ENCODE assay signal across 2 cellular contexts in genomic region chr1:11594625-11595024, GRCh38.
A peak's percentile ranks its signal among the peaks of the same experiment; 100 is the strongest.
TF ChIP-seq lines count a peak whose summit lies in the region.

No MANE protein-coding gene starts in this region.

TF ChIP-seq in HCT116, 20 proteins besides CTCF, POLR2A, EP300 and RAD21:
- TF ChIP-seq ZBTB33 (IDR thresholded peaks at IDR 0.05; ENCODE audit: extremely low read depth, insufficient replicate concordance, low read length), result no peak
- TF ChIP-seq EZH2 (IDR thresholded peaks at IDR 0.05), result no peak
- TF ChIP-seq JUND (IDR thresholded peaks at IDR 0.05), result no peak
- no peak for TF ChIP-seq YY1 (IDR thresholded peaks at IDR 0.05; ENCODE audit: extremely low read depth, insufficient replicate concordance, low read depth, low read length)
- TF ChIP-seq, protein P1, sequence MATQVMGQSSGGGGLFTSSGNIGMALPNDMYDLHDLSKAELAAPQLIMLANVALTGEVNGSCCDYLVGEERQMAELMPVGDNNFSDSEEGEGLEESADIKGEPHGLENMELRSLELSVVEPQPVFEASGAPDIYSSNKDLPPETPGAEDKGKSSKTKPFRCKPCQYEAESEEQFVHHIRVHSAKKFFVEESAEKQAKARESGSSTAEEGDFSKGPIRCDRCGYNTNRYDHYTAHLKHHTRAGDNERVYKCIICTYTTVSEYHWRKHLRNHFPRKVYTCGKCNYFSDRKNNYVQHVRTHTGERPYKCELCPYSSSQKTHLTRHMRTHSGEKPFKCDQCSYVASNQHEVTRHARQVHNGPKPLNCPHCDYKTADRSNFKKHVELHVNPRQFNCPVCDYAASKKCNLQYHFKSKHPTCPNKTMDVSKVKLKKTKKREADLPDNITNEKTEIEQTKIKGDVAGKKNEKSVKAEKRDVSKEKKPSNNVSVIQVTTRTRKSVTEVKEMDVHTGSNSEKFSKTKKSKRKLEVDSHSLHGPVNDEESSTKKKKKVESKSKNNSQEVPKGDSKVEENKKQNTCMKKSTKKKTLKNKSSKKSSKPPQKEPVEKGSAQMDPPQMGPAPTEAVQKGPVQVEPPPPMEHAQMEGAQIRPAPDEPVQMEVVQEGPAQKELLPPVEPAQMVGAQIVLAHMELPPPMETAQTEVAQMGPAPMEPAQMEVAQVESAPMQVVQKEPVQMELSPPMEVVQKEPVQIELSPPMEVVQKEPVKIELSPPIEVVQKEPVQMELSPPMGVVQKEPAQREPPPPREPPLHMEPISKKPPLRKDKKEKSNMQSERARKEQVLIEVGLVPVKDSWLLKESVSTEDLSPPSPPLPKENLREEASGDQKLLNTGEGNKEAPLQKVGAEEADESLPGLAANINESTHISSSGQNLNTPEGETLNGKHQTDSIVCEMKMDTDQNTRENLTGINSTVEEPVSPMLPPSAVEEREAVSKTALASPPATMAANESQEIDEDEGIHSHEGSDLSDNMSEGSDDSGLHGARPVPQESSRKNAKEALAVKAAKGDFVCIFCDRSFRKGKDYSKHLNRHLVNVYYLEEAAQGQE (IDR thresholded peaks at IDR 0.05; ENCODE audit: low read depth), result no peak
- TF ChIP-seq EZH2phosphoT487 (IDR thresholded peaks at IDR 0.05; ENCODE audit: borderline replicate concordance), result no peak
- no peak for TF ChIP-seq TCF7L2 (IDR thresholded peaks at IDR 0.05; ENCODE audit: borderline replicate concordance, extremely low read depth, insufficient read depth, insufficient read length)
- TF ChIP-seq ZFX (IDR thresholded peaks at IDR 0.05), result no peak
- TF ChIP-seq, protein P2, sequence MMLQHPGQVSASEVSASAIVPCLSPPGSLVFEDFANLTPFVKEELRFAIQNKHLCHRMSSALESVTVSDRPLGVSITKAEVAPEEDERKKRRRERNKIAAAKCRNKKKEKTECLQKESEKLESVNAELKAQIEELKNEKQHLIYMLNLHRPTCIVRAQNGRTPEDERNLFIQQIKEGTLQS (IDR thresholded peaks at IDR 0.05), result no peak
- TF ChIP-seq SRF (IDR thresholded peaks at IDR 0.05; ENCODE audit: low read depth), result no peak

TF ChIP-seq in H1, 55 proteins besides CTCF, POLR2A, EP300 and RAD21:
- TF ChIP-seq CBX5 (IDR thresholded peaks at IDR 0.05; ENCODE audit: low read depth, low read length) (no peak), KDM1A (IDR thresholded peaks at IDR 0.05; ENCODE audit: borderline replicate concordance, low read length) (peak; percentile 97), POLR2AphosphoS5 (IDR thresholded peaks at IDR 0.05; ENCODE audit: low read depth, low read length) (no peak), MAFK (IDR thresholded peaks at IDR 0.05; ENCODE audit: low read depth, low read length) (no peak), EGR1 (IDR thresholded peaks at IDR 0.05; ENCODE audit: borderline replicate concordance, low read depth, low read length) (no peak), JUN (IDR thresholded peaks at IDR 0.05; ENCODE audit: low read depth, low read length) (no peak), TAF7 (optimal IDR thresholded peaks at IDR 0.05; ENCODE audit: borderline replicate concordance, low read depth, low read length) (no peak), HDAC2 (IDR thresholded peaks at IDR 0.05; ENCODE audit: borderline replicate concordance in 1 of 2, low read depth in 2 of 2, low read length in 2 of 2) (peak in 1 of 2 experiments; percentile 94; a peak in 1 of 4 replicates), CREB1 (IDR thresholded peaks at IDR 0.05) (no peak)
